1 cellular context compared by ENCODE assay signal in the genomic region with DNA sequence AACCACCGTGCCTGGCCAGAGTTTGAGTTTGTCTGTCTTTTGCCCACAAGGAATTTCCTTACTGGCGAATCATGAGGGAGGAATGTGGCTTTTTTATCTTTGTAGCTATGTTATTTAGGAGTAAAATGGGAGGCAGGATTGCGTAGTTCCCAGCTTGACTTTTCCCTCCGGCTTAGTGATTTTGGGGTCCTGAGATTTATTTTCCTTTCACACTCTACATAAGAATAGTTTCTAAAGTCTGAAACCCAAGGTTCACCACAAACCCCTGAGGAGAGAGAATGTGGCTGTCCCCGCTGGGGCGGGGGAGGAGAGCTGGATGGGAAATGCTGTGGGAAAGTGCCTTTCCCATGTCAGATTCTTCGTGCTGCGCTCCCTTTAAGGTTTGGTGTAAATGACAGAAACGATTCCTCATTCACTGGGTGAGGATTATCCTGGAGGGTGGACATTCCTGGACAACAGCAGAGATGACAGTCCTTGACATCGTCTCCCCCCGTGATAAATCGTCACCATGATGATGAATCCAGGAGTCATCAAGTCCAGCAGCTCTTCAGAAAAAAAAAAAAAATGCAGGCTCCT.
TF ChIP-seq lines count a peak whose summit lies in the region.

No MANE protein-coding gene starts in this region.

TF ChIP-seq in GM23338, 12 proteins besides CTCF, POLR2A, EP300 and RAD21 (continued from another document):
- TF ChIP-seq REST (IDR thresholded peaks at IDR 0.05; ENCODE audit: unreplicated experiment) (no peak), EZH2 (IDR thresholded peaks at IDR 0.05; ENCODE audit: low read depth, unreplicated experiment) (no peak), JUNB (IDR thresholded peaks at IDR 0.05; ENCODE audit: unreplicated experiment) (no peak), POLR2AphosphoS5 (IDR thresholded peaks at IDR 0.05; ENCODE audit: low read depth) (no peak), CREB1 (CRISPR knock-in tag; IDR thresholded peaks at IDR 0.05; ENCODE audit: low read depth) (no peak), STAT1 (IDR thresholded peaks at IDR 0.05; ENCODE audit: unreplicated experiment) (no peak)
- TF ChIP-seq, protein P1, sequence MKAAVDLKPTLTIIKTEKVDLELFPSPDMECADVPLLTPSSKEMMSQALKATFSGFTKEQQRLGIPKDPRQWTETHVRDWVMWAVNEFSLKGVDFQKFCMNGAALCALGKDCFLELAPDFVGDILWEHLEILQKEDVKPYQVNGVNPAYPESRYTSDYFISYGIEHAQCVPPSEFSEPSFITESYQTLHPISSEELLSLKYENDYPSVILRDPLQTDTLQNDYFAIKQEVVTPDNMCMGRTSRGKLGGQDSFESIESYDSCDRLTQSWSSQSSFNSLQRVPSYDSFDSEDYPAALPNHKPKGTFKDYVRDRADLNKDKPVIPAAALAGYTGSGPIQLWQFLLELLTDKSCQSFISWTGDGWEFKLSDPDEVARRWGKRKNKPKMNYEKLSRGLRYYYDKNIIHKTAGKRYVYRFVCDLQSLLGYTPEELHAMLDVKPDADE (IDR thresholded peaks at IDR 0.05), result no peak
TF ChIP-seq in GM23338: peak in this region for 0.
